In genomic region chr1:38085666-38086305, GRCh38 we compare ENCODE assay signal across 21 cellular contexts. TPM values are rescaled to one million over a fixed set of nuclear protein-coding genes. Genes with fewer than 3 reads are reported as not detected.
"Had no signal": no experiment of that assay in that cellular context is flagged by ENCODE, and none has a peak within 500 bp of the region (broad histone marks: within the 10 kb centered on the region; RNA-seq: fewer than 3 reads in every experiment).

No MANE protein-coding gene starts in this region.

- H3K9me3 Mint-ChIP-seq: immature natural killer cell; stimulated activated effector memory CD8-positive, alpha-beta T cell treated with anti-CD3 and anti-CD28 coated beads, Interleukin-12 subunit alpha, Interleukin-12 subunit beta, amount 100 ng/mL, for 72 hours; stimulated activated naive CD8-positive, alpha-beta T cell treated with anti-CD3 and anti-CD28 coated beads, Interleukin-15, Interleukin-2, amounts not matched to agents 100 ng/mL and 50 ng/mL, for 24 hours had no signal

- H3K36me3 ChIP-seq: heart left ventricle, thoracic aorta had no signal

- H3K4me3 Mint-ChIP-seq: activated CD4-positive, alpha-beta T cell treated with anti-CD3 and anti-CD28 coated beads for 36 hours; activated CD8-positive, alpha-beta T cell treated with anti-CD3 and anti-CD28 coated beads, Interleukin-2, amount 10 ng/mL, durations not matched to agents 7 days and 5 days; activated naive CD8-positive, alpha-beta T cell; immature natural killer cell; stimulated activated effector memory CD8-positive, alpha-beta T cell treated with anti-CD3 and anti-CD28 coated beads, Interleukin-12 subunit alpha, Interleukin-12 subunit beta, amount 100 ng/mL, for 72 hours; stimulated activated naive CD8-positive, alpha-beta T cell treated with anti-CD3 and anti-CD28 coated beads, Interleukin-15, Interleukin-2, amounts not matched to agents 100 ng/mL and 50 ng/mL, for 24 hours had no signal

- H3K4me1 Mint-ChIP-seq: activated CD4-positive, alpha-beta T cell treated with anti-CD3 and anti-CD28 coated beads for 36 hours; immature natural killer cell; stimulated activated effector memory CD8-positive, alpha-beta T cell treated with anti-CD3 and anti-CD28 coated beads, Interleukin-12 subunit alpha, Interleukin-12 subunit beta, amount 100 ng/mL, for 72 hours had no signal

- H3K27ac Mint-ChIP-seq: activated CD4-positive, alpha-beta T cell treated with anti-CD3 and anti-CD28 coated beads for 36 hours; activated CD8-positive, alpha-beta T cell treated with anti-CD3 and anti-CD28 coated beads, Interleukin-2, amount 10 ng/mL, durations not matched to agents 7 days and 5 days; activated naive CD8-positive, alpha-beta T cell; immature natural killer cell; progenitor cell of endocrine pancreas; stimulated activated effector memory CD8-positive, alpha-beta T cell treated with anti-CD3 and anti-CD28 coated beads, Interleukin-12 subunit alpha, Interleukin-12 subunit beta, amount 100 ng/mL, for 72 hours; stimulated activated naive CD8-positive, alpha-beta T cell treated with anti-CD3 and anti-CD28 coated beads, Interleukin-15, Interleukin-2, amounts not matched to agents 100 ng/mL and 50 ng/mL, for 24 hours had no signal

- H3K36me3 Mint-ChIP-seq: activated naive CD8-positive, alpha-beta T cell; immature natural killer cell; stimulated activated effector memory CD8-positive, alpha-beta T cell treated with anti-CD3 and anti-CD28 coated beads, Interleukin-12 subunit alpha, Interleukin-12 subunit beta, amount 100 ng/mL, for 72 hours had no signal

- H3K4me3 ChIP-seq: heart left ventricle, mucosa of descending colon, thoracic aorta had no signal

- H3K9me3 ChIP-seq: heart left ventricle, mucosa of descending colon, thoracic aorta had no signal

- ATAC-seq: activated CD4-positive, alpha-beta T cell treated with anti-CD3 and anti-CD28 coated beads for 36 hours; activated CD8-positive, alpha-beta T cell treated with anti-CD3 and anti-CD28 coated beads, Interleukin-2, amount 10 ng/mL, durations not matched to agents 7 days and 5 days; esophagus mucosa; mucosa of descending colon; stimulated activated effector memory CD8-positive, alpha-beta T cell treated with anti-CD3 and anti-CD28 coated beads, Interleukin-12 subunit alpha, Interleukin-12 subunit beta, amount 100 ng/mL, for 72 hours had no signal

- DNase-seq: activated CD4-positive, alpha-beta T cell treated with anti-CD3 and anti-CD28 coated beads for 36 hours; activated CD4-positive, CD25-positive, alpha-beta regulatory T cell; activated CD8-positive, alpha-beta T cell treated with anti-CD3 and anti-CD28 coated beads, Interleukin-2, amount 10 ng/mL, durations not matched to agents 7 days and 5 days; activated effector memory CD4-positive, alpha-beta T cell treated with Interleukin-2 at 50 U/mL for 16 hours; activated naive CD4-positive, alpha-beta T cell treated with Interleukin-2 at 50 U/mL for 16 hours; cerebellar nuclear complex; cortex of kidney; foreskin fibroblast; immature natural killer cell; kidney; mucosa of descending colon; stimulated activated CD4-positive, alpha-beta T cell treated with anti-CD3 and anti-CD28 coated beads, Interleukin-4, amount 100 ng/mL, for 1 hour; trophoblast cell had no signal

- H3K27ac ChIP-seq: thoracic aorta had no signal

RNA-seq across cellular contexts. Expression of gene POU3F1, which starts 39.2 kb away (rescaled TPM):
- total RNA-seq: activated CD8-positive, alpha-beta T cell treated with anti-CD3 and anti-CD28 coated beads, Interleukin-2, amount 10 ng/mL, durations not matched to agents 7 days and 5 days; kidney; mucosa of descending colon; subcutaneous adipose tissue; thoracic aorta had no signal
- polyA plus RNA-seq: heart left ventricle had no signal
